In the genomic region with DNA sequence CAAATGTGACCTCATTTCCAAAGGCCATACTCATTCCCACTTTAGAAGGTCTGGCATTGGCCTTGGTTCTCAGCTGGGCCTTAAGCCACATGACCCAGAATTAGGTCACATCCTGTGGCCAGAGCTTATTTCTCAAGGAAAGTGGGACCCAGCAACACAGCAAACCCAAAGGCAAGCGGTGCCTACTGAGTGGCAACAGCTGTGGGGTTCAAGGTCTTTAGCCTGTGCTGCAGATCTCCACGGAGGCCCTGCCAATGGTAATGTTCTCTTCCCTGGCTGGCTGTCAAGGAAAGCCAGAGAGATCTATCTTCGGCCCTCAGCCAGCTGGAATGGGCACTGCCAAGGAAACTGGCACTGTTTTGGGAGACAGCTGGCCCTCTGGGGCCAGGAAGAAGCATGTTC, we compare ENCODE assay signal across 21 cellular contexts. TPM values are rescaled to one million over a fixed set of nuclear protein-coding genes. Genes with fewer than 3 reads are reported as not detected.
DNase-seq lines count a peak whose midpoint lies in the region; ATAC-seq, FAIRE-seq and TF ChIP-seq lines count a peak whose summit lies in the region.
"Had no signal": no experiment of that assay in that cellular context is flagged by ENCODE, and none has a peak within 500 bp of the region (broad histone marks: within the 10 kb centered on the region; RNA-seq: fewer than 3 reads in every experiment).

No MANE protein-coding gene starts in this region.

- DNase-seq in activated CD8-positive, alpha-beta memory T cell treated with anti-CD3 and anti-CD28 coated beads, Interleukin-2, amount 10 ng/mL, durations not matched to agents 7 days and 5 days = peak; percentile 28
- no peak for DNase-seq in activated CD8-positive, alpha-beta memory T cell treated with anti-CD3 and anti-CD28 coated beads for 24 hours
- peak; percentile 14 for DNase-seq in RPMI7951 (ENCODE audit: low read depth)
- peak; percentile 21 for DNase-seq in midbrain (lab: John Stamatoyannopoulos, UW)
- DNase-seq in type B pancreatic cell (ENCODE audit: extremely low spot score, unreplicated experiment) = peak; percentile 45
- no peak for DNase-seq in RCC 7860 (ENCODE audit: low spot score)
- DNase-seq: activated CD4-positive, alpha-beta memory T cell treated with anti-CD3 and anti-CD28 coated beads, Interleukin-2, amount 10 ng/mL, durations not matched to agents 7 days and 5 days; activated naive CD4-positive, alpha-beta T cell treated with anti-CD3 and anti-CD28 coated beads, Interleukin-2, amount 10 ng/mL, durations not matched to agents 7 days and 5 days; activated T-cell treated with anti-CD3 and anti-CD28 coated beads, Interleukin-2, amount 50 U/mL, for 48 hours; naive B cell; NCI-H187 treated with DMSO at 0.1 percent for 48 hours; NCI-H524 treated with DMSO at 0.1 percent for 48 hours; SIG-M5 had no signal

- no peak for TF ChIP-seq CTCF in type B pancreatic cell (conservative IDR thresholded peaks at IDR 0.05)

- peaks cover 2% of the 10 kb centered on the region for H3K4me1 Mint-ChIP-seq in activated CD8-positive, alpha-beta memory T cell treated with anti-CD3 and anti-CD28 coated beads, Interleukin-2, amount 10 ng/mL, durations not matched to agents 7 days and 5 days
- peaks cover 15% of the 10 kb centered on the region for H3K4me1 Mint-ChIP-seq in type B pancreatic cell (ENCODE audit: unreplicated experiment)
- H3K4me1 Mint-ChIP-seq: activated naive CD4-positive, alpha-beta T cell treated with anti-CD3 and anti-CD28 coated beads, Interleukin-2, amount 10 ng/mL, durations not matched to agents 7 days and 5 days had no signal

- no peaks in the 10 kb centered on the region for H3K36me3 Mint-ChIP-seq in activated CD8-positive, alpha-beta memory T cell treated with anti-CD3 and anti-CD28 coated beads, Interleukin-2, amount 10 ng/mL, durations not matched to agents 7 days and 5 days
- H3K36me3 Mint-ChIP-seq in type B pancreatic cell = no peaks in the 10 kb centered on the region
- H3K36me3 Mint-ChIP-seq: activated naive CD4-positive, alpha-beta T cell treated with anti-CD3 and anti-CD28 coated beads, Interleukin-2, amount 10 ng/mL, durations not matched to agents 7 days and 5 days; naive B cell; WTC11 had no signal

- H3K27me3 Mint-ChIP-seq in activated CD8-positive, alpha-beta memory T cell treated with anti-CD3 and anti-CD28 coated beads, Interleukin-2, amount 10 ng/mL, durations not matched to agents 7 days and 5 days = peaks cover 2% of the 10 kb centered on the region
- H3K27me3 Mint-ChIP-seq in type B pancreatic cell = peaks cover 20% of the 10 kb centered on the region
- H3K27me3 Mint-ChIP-seq: activated CD4-positive, alpha-beta memory T cell treated with anti-CD3 and anti-CD28 coated beads, Interleukin-2, amount 10 ng/mL, durations not matched to agents 7 days and 5 days had no signal

- H3K27ac Mint-ChIP-seq in activated CD8-positive, alpha-beta memory T cell treated with anti-CD3 and anti-CD28 coated beads, Interleukin-2, amount 10 ng/mL, durations not matched to agents 7 days and 5 days = no peak overlapping the region
- no peak overlapping the region for H3K27ac Mint-ChIP-seq in type B pancreatic cell
- H3K27ac Mint-ChIP-seq: activated CD4-positive, alpha-beta memory T cell treated with anti-CD3 and anti-CD28 coated beads, Interleukin-2, amount 10 ng/mL, durations not matched to agents 7 days and 5 days; activated naive CD4-positive, alpha-beta T cell treated with anti-CD3 and anti-CD28 coated beads, Interleukin-2, amount 10 ng/mL, durations not matched to agents 7 days and 5 days; T-helper 1 cell treated with Interleukin-12 subunit alpha and Interleukin-12 subunit beta and Interleukin-4 antibody, amounts not matched to agents 30 μg/mL and 1 μg/mL, for 36 hours; WTC11 had no signal

- CTCF ChIA-PET in activated CD8-positive, alpha-beta memory T cell treated with anti-CD3 and anti-CD28 coated beads, Interleukin-2, amount 10 ng/mL, durations not matched to agents 7 days and 5 days (lab: Charles Lee) = interaction anchor here (0.8 kb wide), 1 partner anchor 375 kb away, joined by 3 read pairs; no protein-coding TSS in a partner anchor

- no peak for FAIRE-seq in RCC 7860 (lab: Jason Lieb, UNC)
- FAIRE-seq: A549, D721Med, endothelial cell of umbilical vein, G401.6 had no signal

- no peaks in the 10 kb centered on the region for H3K9me3 Mint-ChIP-seq in activated CD8-positive, alpha-beta memory T cell treated with anti-CD3 and anti-CD28 coated beads, Interleukin-2, amount 10 ng/mL, durations not matched to agents 7 days and 5 days (ENCODE audit: low read depth)
- no peaks in the 10 kb centered on the region for H3K9me3 Mint-ChIP-seq in type B pancreatic cell
- H3K9me3 Mint-ChIP-seq: activated CD4-positive, alpha-beta memory T cell treated with anti-CD3 and anti-CD28 coated beads, Interleukin-2, amount 10 ng/mL, durations not matched to agents 7 days and 5 days; activated naive CD4-positive, alpha-beta T cell treated with anti-CD3 and anti-CD28 coated beads, Interleukin-2, amount 10 ng/mL, durations not matched to agents 7 days and 5 days; naive B cell; T-helper 1 cell treated with Interleukin-12 subunit alpha and Interleukin-12 subunit beta and Interleukin-4 antibody, amounts not matched to agents 30 μg/mL and 1 μg/mL, for 36 hours; WTC11 had no signal

- ATAC-seq in activated CD8-positive, alpha-beta memory T cell treated with anti-CD3 and anti-CD28 coated beads, Interleukin-2, amount 10 ng/mL, durations not matched to agents 7 days and 5 days = no peak
- no peak for ATAC-seq in activated CD4-positive, CD25-positive, alpha-beta regulatory T cell treated with anti-CD3 and anti-CD28 coated beads, Interleukin-2, amount 50 U/mL, for 24 hours
- ATAC-seq in HG03565 (IDR thresholded peaks at IDR 0.05; ENCODE audit: unreplicated experiment) = no peak
- ATAC-seq: A549, WTC11 had no signal

- no peak overlapping the region for H3K4me3 Mint-ChIP-seq in activated CD8-positive, alpha-beta memory T cell treated with anti-CD3 and anti-CD28 coated beads, Interleukin-2, amount 10 ng/mL, durations not matched to agents 7 days and 5 days
- no peak overlapping the region for H3K4me3 Mint-ChIP-seq in type B pancreatic cell
- H3K4me3 Mint-ChIP-seq: activated CD4-positive, alpha-beta memory T cell treated with anti-CD3 and anti-CD28 coated beads, Interleukin-2, amount 10 ng/mL, durations not matched to agents 7 days and 5 days; activated naive CD4-positive, alpha-beta T cell treated with anti-CD3 and anti-CD28 coated beads, Interleukin-2, amount 10 ng/mL, durations not matched to agents 7 days and 5 days; naive B cell; T-helper 1 cell treated with Interleukin-12 subunit alpha and Interleukin-12 subunit beta and Interleukin-4 antibody, amounts not matched to agents 30 μg/mL and 1 μg/mL, for 36 hours; WTC11 had no signal

RNA-seq across cellular contexts. Expression of a gene that starts 41.5 kb away (rescaled TPM):
- total RNA-seq in activated CD8-positive, alpha-beta memory T cell treated with anti-CD3 and anti-CD28 coated beads, Interleukin-2, amount 10 ng/mL, durations not matched to agents 7 days and 5 days = 1 to 10 TPM; 2.2 to 3.7 TPM
- 10.2 and 11.1 TPM in 2 replicates for total RNA-seq in RPMI7951 (2014; rRNA removed; shearing (Covaris generic))
- 38.2 and 72.4 TPM in 2 replicates for total RNA-seq in type B pancreatic cell (ENCODE audit: low replicate concordance)

Comparison
In these comparisons a context has a peak if more than half of its experiments do, and no peak if none do; other contexts are left out.
1. DNase-seq: peak in activated CD8-positive, alpha-beta memory T cell treated with anti-CD3 and anti-CD28 coated beads, Interleukin-2, amount 10 ng/mL, durations not matched to agents 7 days and 5 days (single experiment), RPMI7951 (single experiment), midbrain (single experiment) and type B pancreatic cell (single experiment); none in activated CD8-positive, alpha-beta memory T cell treated with anti-CD3 and anti-CD28 coated beads for 24 hours (single experiment) and RCC 7860 (single experiment).